In genomic region chr3:82281205-82281604, GRCh38 we compare ENCODE assay signal across 1 cellular context.
TF ChIP-seq lines count a peak whose summit lies in the region.

No MANE protein-coding gene starts in this region.

TF ChIP-seq in HEK293, 187 proteins besides CTCF, POLR2A, EP300 and RAD21:
- TF ChIP-seq REST (tag by site-specific recombination; IDR thresholded peaks at IDR 0.05) = peak; percentile 50; the same call in 1 of the 2 replicates
- TF ChIP-seq ZNF571 (tag by site-specific recombination; IDR thresholded peaks at IDR 0.05) = no peak
